34 cellular contexts compared by ENCODE assay signal in genomic region chr15:59952960-59953359, GRCh38. TPM values are rescaled to one million over a fixed set of nuclear protein-coding genes. Genes with fewer than 3 reads are reported as not detected.
"Had no signal": no experiment of that assay in that cellular context is flagged by ENCODE, and none has a peak within 500 bp of the region (broad histone marks: within the 10 kb centered on the region; RNA-seq: fewer than 3 reads in every experiment).

No MANE protein-coding gene starts in this region.

- H3K27ac Mint-ChIP-seq: activated naive CD4-positive, alpha-beta T cell treated with anti-CD3 and anti-CD28 coated beads for 36 hours; activated naive CD8-positive, alpha-beta T cell treated with anti-CD3 and anti-CD28 coated beads for 36 hours; activated T-helper 1 cell treated with anti-CD3 and anti-CD28 coated beads, Interleukin-12 subunit alpha, Interleukin-12 subunit beta, Interleukin-2, Interleukin-4 antibody, amounts not matched to agents 30 ng/mL and 10 ng/mL and 1 ng/mL, durations not matched to agents 14 hours and 24 hours and 36 hours; brain; effector memory CD8-positive, alpha-beta T cell; mesothelial cell of epicardium; naive B cell; stimulated activated memory B cell treated with anti-CD40 and anti-IgM and Interleukin-4, amounts not matched to agents 10 μg/mL and 1 μg/mL and 100 μg/mL, for 72 hours; stimulated activated naive CD8-positive, alpha-beta T cell treated with anti-CD3 and anti-CD28 coated beads, Interleukin-15, amount 100 ng/mL, for 72 hours had no signal

- H3K4me1 ChIP-seq: adrenal gland, ascending aorta, parathyroid adenoma, right atrium auricular region, upper lobe of left lung had no signal

- H3K9me3 Mint-ChIP-seq: effector memory CD8-positive, alpha-beta T cell had no signal

- H3K4me3 ChIP-seq: adrenal gland, ascending aorta, right atrium auricular region, smooth muscle cell, upper lobe of left lung had no signal

- H3K27me3 ChIP-seq: adrenal gland, ascending aorta, right atrium auricular region, upper lobe of left lung had no signal

- H3K36me3 ChIP-seq: adrenal gland, ascending aorta, right atrium auricular region, upper lobe of left lung had no signal

- ATAC-seq: effector memory CD8-positive, alpha-beta T cell; stimulated activated memory B cell treated with anti-CD40 and anti-IgM and Interleukin-4, amounts not matched to agents 10 μg/mL and 1 μg/mL and 100 μg/mL, for 72 hours; stimulated activated naive CD8-positive, alpha-beta T cell treated with anti-CD3 and anti-CD28 coated beads, Interleukin-15, amount 100 ng/mL, for 72 hours had no signal

- H3K9me3 ChIP-seq: adrenal gland, ascending aorta had no signal

- H3K36me3 Mint-ChIP-seq: activated naive CD8-positive, alpha-beta T cell treated with anti-CD3 and anti-CD28 coated beads for 36 hours; brain; mesothelial cell of epicardium; naive B cell; stimulated activated memory B cell treated with anti-CD40 and anti-IgM and Interleukin-4, amounts not matched to agents 10 μg/mL and 1 μg/mL and 100 μg/mL, for 72 hours had no signal

- DNase-seq: activated CD4-positive, alpha-beta T cell treated with anti-CD3 and anti-CD28 coated beads for 4 hours; activated CD4-positive, alpha-beta T cell treated with anti-CD3 and anti-CD28 coated beads, Interleukin-2, amount 50 U/mL, for 4 hours; activated CD8-positive, alpha-beta memory T cell treated with anti-CD3 and anti-CD28 coated beads for 24 hours; activated effector memory CD4-positive, alpha-beta T cell treated with anti-CD3 and anti-CD28 coated beads, Interleukin-2, amount 50 U/mL, for 16 hours; activated naive CD4-positive, alpha-beta T cell treated with anti-CD3 and anti-CD28 coated beads for 36 hours; activated naive CD8-positive, alpha-beta T cell treated with anti-CD3 and anti-CD28 coated beads for 36 hours; adrenal gland; cortex of kidney; effector memory CD8-positive, alpha-beta T cell; head of caudate nucleus; naive B cell; occipital lobe; stimulated activated CD4-positive, alpha-beta T cell treated with anti-CD3 and anti-CD28 coated beads, Interleukin-1b, Interleukin-23, amount 100 ng/mL, for 48 hours; stimulated activated CD4-positive, alpha-beta T cell treated with anti-CD3 and anti-CD28 coated beads, Interleukin-4, amount 100 ng/mL, for 4 hours; stimulated activated CD8-positive, alpha-beta memory T cell treated with anti-CD3 and anti-CD28 coated beads, Interleukin-4, amount 100 ng/mL, for 48 hours; stimulated activated naive CD8-positive, alpha-beta T cell treated with anti-CD3 and anti-CD28 coated beads, Interleukin-15, amount 100 ng/mL, for 72 hours; substantia nigra; T-helper 2 cell; upper lobe of left lung had no signal

- H3K27me3 Mint-ChIP-seq: activated naive CD8-positive, alpha-beta T cell treated with anti-CD3 and anti-CD28 coated beads for 36 hours had no signal

- H3K4me3 Mint-ChIP-seq: activated naive CD4-positive, alpha-beta T cell treated with anti-CD3 and anti-CD28 coated beads for 36 hours; activated naive CD8-positive, alpha-beta T cell treated with anti-CD3 and anti-CD28 coated beads for 36 hours; activated T-helper 1 cell treated with anti-CD3 and anti-CD28 coated beads, Interleukin-12 subunit alpha, Interleukin-12 subunit beta, Interleukin-2, Interleukin-4 antibody, amounts not matched to agents 30 ng/mL and 10 ng/mL and 1 ng/mL, durations not matched to agents 14 hours and 24 hours and 36 hours; brain; effector memory CD8-positive, alpha-beta T cell; mesothelial cell of epicardium; naive B cell; stimulated activated memory B cell treated with anti-CD40 and anti-IgM and Interleukin-4, amounts not matched to agents 10 μg/mL and 1 μg/mL and 100 μg/mL, for 72 hours; stimulated activated naive CD8-positive, alpha-beta T cell treated with anti-CD3 and anti-CD28 coated beads, Interleukin-15, amount 100 ng/mL, for 72 hours had no signal

- H3K4me1 Mint-ChIP-seq: naive B cell; stimulated activated memory B cell treated with anti-CD40 and anti-IgM and Interleukin-4, amounts not matched to agents 10 μg/mL and 1 μg/mL and 100 μg/mL, for 72 hours had no signal

- H3K9ac ChIP-seq: parathyroid adenoma had no signal

- H3K27ac ChIP-seq: adrenal gland, ascending aorta, parathyroid adenoma, right atrium auricular region, upper lobe of left lung had no signal

RNA-seq across cellular contexts. Expression of gene FOXB1, which starts 51.2 kb away (rescaled TPM):
- total RNA-seq: activated naive CD4-positive, alpha-beta T cell treated with anti-CD3 and anti-CD28 coated beads for 36 hours; adrenal gland; ascending aorta; cardiac septum; chondrocyte; endothelial cell of umbilical vein; fibroblast of lung; fibroblast of villous mesenchyme; lower leg skin; mesothelial cell of epicardium; occipital lobe; pulmonary artery endothelial cell; right atrium auricular region; smooth muscle cell; upper lobe of left lung had no signal
